In genomic region chrY:8361715-8362114, GRCh38 we compare ENCODE assay signal across 4 cellular contexts.
"Had no signal": no experiment of that assay in that cellular context is flagged by ENCODE, and none has a peak within 500 bp of the region (broad histone marks: within the 10 kb centered on the region; RNA-seq: fewer than 3 reads in every experiment).

No MANE protein-coding gene starts in this region.

- H3K4me3 ChIP-seq: GM23338 had no signal

- ATAC-seq: GM23338 had no signal

- H3K4me1 Mint-ChIP-seq: GM23338, H9 had no signal

- H3K4me3 Mint-ChIP-seq: GM23338, H9 had no signal

- H3K9me3 Mint-ChIP-seq: H9 had no signal

- H3K27ac Mint-ChIP-seq: GM23338, H9 had no signal

- DNase-seq: H9, HCEC 1CT, IMR-90 had no signal
